27 cellular contexts compared by ENCODE assay signal in genomic region chr10:32890444-32890843, GRCh38.
"Had no signal": no experiment of that assay in that cellular context is flagged by ENCODE, and none has a peak within 500 bp of the region (broad histone marks: within the 10 kb centered on the region; RNA-seq: fewer than 3 reads in every experiment).

No MANE protein-coding gene starts in this region.

- H3K4me3 ChIP-seq: adrenal gland, body of pancreas, MG63 had no signal

- FAIRE-seq: astrocyte had no signal

- ATAC-seq: activated naive CD4-positive, alpha-beta T cell treated with anti-CD3 and anti-CD28 coated beads, Interleukin-2, amount 50 U/mL, for 72 hours; activated T-cell treated with anti-CD3 and anti-CD28 coated beads, Interleukin-2, amount 50 U/mL, for 4 hours; body of pancreas had no signal

- H3K27ac ChIP-seq: adrenal gland, body of pancreas, KMS-11 had no signal

- H3K27ac Mint-ChIP-seq: activated B cell treated with CpG ODN at 0.5 μM for 24 hours; activated CD4-positive, alpha-beta memory T cell treated with anti-CD3 and anti-CD28 coated beads for 36 hours; activated naive CD4-positive, alpha-beta T cell treated with anti-CD3 and anti-CD28 coated beads for 36 hours; activated T-helper 1 cell treated with anti-CD3 and anti-CD28 coated beads, Interleukin-12 subunit alpha, Interleukin-12 subunit beta, Interleukin-2, Interleukin-4 antibody, amounts not matched to agents 30 ng/mL and 10 ng/mL and 1 ng/mL, durations not matched to agents 14 hours and 24 hours and 36 hours; T-helper 2 cell treated with Interferon-gamma antibody and Interleukin-4, amounts not matched to agents 5 μg/mL and 100 μg/mL, for 36 hours had no signal

- H3K9me3 ChIP-seq: adrenal gland, body of pancreas, MG63 had no signal

- DNase-seq: activated B cell treated with CpG ODN at 0.5 μM for 24 hours; activated CD4-positive, alpha-beta memory T cell treated with anti-CD3 and anti-CD28 coated beads for 36 hours; activated CD4-positive, alpha-beta T cell treated with anti-CD3 and anti-CD28 coated beads for 4 hours; activated CD4-positive, alpha-beta T cell treated with anti-CD3 and anti-CD28 coated beads, Interleukin-2, amount 50 U/mL, for 1 hour; activated CD4-positive, CD25-positive, alpha-beta regulatory T cell treated with anti-CD3 and anti-CD28 coated beads, Interleukin-2, amount 50 U/mL, for 72 hours; activated CD8-positive, alpha-beta memory T cell treated with anti-CD3 and anti-CD28 coated beads, Interleukin-2, amount 50 U/mL, for 4 hours; activated gamma-delta T cell treated with Interleukin-2 at 50 U/mL for 16 hours; activated naive CD4-positive, alpha-beta T cell treated with anti-CD3 and anti-CD28 coated beads for 36 hours; activated T-cell treated with anti-CD3 and anti-CD28 coated beads for 4 hours; activated T-cell treated with anti-CD3 and anti-CD28 coated beads, Interleukin-2, amount 50 U/mL, for 4 hours; adrenal gland; body of pancreas; central memory CD4-positive, alpha-beta T cell; MG63; MV-4-11; NCI-H1092; NCI-H1436 treated with DMSO at 0.1 percent for 48 hours; NCI-H1694 treated with DMSO at 0.1 percent for 48 hours; NCI-H2029; NCI-H345; NCI-H524 treated with DMSO at 0.1 percent for 48 hours; SIG-M5 had no signal

- H3K4me1 ChIP-seq: adrenal gland, body of pancreas had no signal

- H3K36me3 Mint-ChIP-seq: activated naive CD4-positive, alpha-beta T cell treated with anti-CD3 and anti-CD28 coated beads, Interleukin-2, amount 50 U/mL, for 72 hours had no signal

- H3K9ac ChIP-seq: KMS-11 had no signal

- H3K9me3 Mint-ChIP-seq: activated B cell treated with CpG ODN at 0.5 μM for 24 hours; activated CD4-positive, alpha-beta memory T cell treated with anti-CD3 and anti-CD28 coated beads for 36 hours; activated naive CD4-positive, alpha-beta T cell treated with anti-CD3 and anti-CD28 coated beads for 36 hours; activated naive CD4-positive, alpha-beta T cell treated with anti-CD3 and anti-CD28 coated beads, Interleukin-2, amount 50 U/mL, for 72 hours; activated T-cell treated with anti-CD3 and anti-CD28 coated beads, Interleukin-2, amount 50 U/mL, for 4 hours; activated T-helper 1 cell treated with anti-CD3 and anti-CD28 coated beads, Interleukin-12 subunit alpha, Interleukin-12 subunit beta, Interleukin-2, Interleukin-4 antibody, amounts not matched to agents 30 ng/mL and 10 ng/mL and 1 ng/mL, durations not matched to agents 14 hours and 24 hours and 36 hours; T-helper 2 cell treated with Interferon-gamma antibody and Interleukin-4, amounts not matched to agents 5 μg/mL and 100 μg/mL, for 36 hours had no signal

- H3K27me3 Mint-ChIP-seq: activated B cell treated with CpG ODN at 0.5 μM for 24 hours; activated CD4-positive, alpha-beta memory T cell treated with anti-CD3 and anti-CD28 coated beads for 36 hours had no signal

- H3K4me3 Mint-ChIP-seq: activated B cell treated with CpG ODN at 0.5 μM for 24 hours; activated CD4-positive, alpha-beta memory T cell treated with anti-CD3 and anti-CD28 coated beads for 36 hours; activated naive CD4-positive, alpha-beta T cell treated with anti-CD3 and anti-CD28 coated beads for 36 hours; activated T-cell treated with anti-CD3 and anti-CD28 coated beads, Interleukin-2, amount 50 U/mL, for 4 hours; activated T-helper 1 cell treated with anti-CD3 and anti-CD28 coated beads, Interleukin-12 subunit alpha, Interleukin-12 subunit beta, Interleukin-2, Interleukin-4 antibody, amounts not matched to agents 30 ng/mL and 10 ng/mL and 1 ng/mL, durations not matched to agents 14 hours and 24 hours and 36 hours; T-helper 2 cell treated with Interferon-gamma antibody and Interleukin-4, amounts not matched to agents 5 μg/mL and 100 μg/mL, for 36 hours had no signal

- H3K36me3 ChIP-seq: adrenal gland had no signal

- H3K27me3 ChIP-seq: adrenal gland, body of pancreas, MG63 had no signal
